In genomic region chr12:101854747-101855146, GRCh38 we compare ENCODE assay signal across 1 cellular context.
A peak's percentile ranks its signal among the peaks of the same experiment; 100 is the strongest.
TF ChIP-seq lines count a peak whose summit lies in the region.

No MANE protein-coding gene starts in this region.

TF ChIP-seq in GM12878, 131 proteins besides CTCF, POLR2A, EP300 and RAD21 (continued from another document and continues in another):
- TF ChIP-seq PRDM15 (CRISPR knock-in tag; IDR thresholded peaks at IDR 0.05), result no peak
- no peak for TF ChIP-seq BRCA1 (IDR thresholded peaks at IDR 0.05; ENCODE audit: low read depth, low read length)
- peak; percentile 73 for TF ChIP-seq IKZF1 (conservative IDR thresholded peaks at IDR 0.05)
- no peak for TF ChIP-seq RBBP5 (conservative IDR thresholded peaks at IDR 0.05)
- no peak for TF ChIP-seq HSF1 (IDR thresholded peaks at IDR 0.05; ENCODE audit: low read depth, low read length)
- no peak for TF ChIP-seq KDM1A (IDR thresholded peaks at IDR 0.05; ENCODE audit: borderline replicate concordance)
- TF ChIP-seq SREBF2 (IDR thresholded peaks at IDR 0.05; ENCODE audit: low read length), result no peak
- TF ChIP-seq USF2 (IDR thresholded peaks at IDR 0.05; ENCODE audit: borderline replicate concordance, low read depth, low read length), result no peak; the same call in 1 of the 2 replicates
- no peak for TF ChIP-seq RAD51 (IDR thresholded peaks at IDR 0.05)
- TF ChIP-seq CBX3 (IDR thresholded peaks at IDR 0.05; ENCODE audit: borderline replicate concordance, low read depth), result no peak
- TF ChIP-seq IRF3 (IDR thresholded peaks at IDR 0.05), result no peak
- no peak for TF ChIP-seq PAX8 (IDR thresholded peaks at IDR 0.05)
- TF ChIP-seq CBX5 (IDR thresholded peaks at IDR 0.05; ENCODE audit: low read depth), result no peak
- peak; percentile 91 for TF ChIP-seq RUNX3 (IDR thresholded peaks at IDR 0.05; ENCODE audit: low read length)
- no peak for TF ChIP-seq ZBTB4 (CRISPR knock-in tag; IDR thresholded peaks at IDR 0.05)
- TF ChIP-seq NRF1 (conservative IDR thresholded peaks at IDR 0.05; ENCODE audit: low read depth, low read length), result no peak
- no peak for TF ChIP-seq NR2C2 (IDR thresholded peaks at IDR 0.05; ENCODE audit: borderline replicate concordance, control insufficient read depth, insufficient read length, low read depth)
- no peak for TF ChIP-seq WRNIP1 (IDR thresholded peaks at IDR 0.05; ENCODE audit: borderline replicate concordance, low read depth, low read length)
- TF ChIP-seq IRF4 (IDR thresholded peaks at IDR 0.05; ENCODE audit: low read depth, low read length), result peak; percentile 72
- no peak for TF ChIP-seq ELK1 (IDR thresholded peaks at IDR 0.05; ENCODE audit: low read depth, low read length)
- peak; percentile 89 for TF ChIP-seq MTA2 (IDR thresholded peaks at IDR 0.05; ENCODE audit: low read depth)
- TF ChIP-seq SRF (IDR thresholded peaks at IDR 0.05; ENCODE audit: low read depth in 2 of 2, low read length in 2 of 2), result peak in 1 of 2 experiments; percentile 65; a peak in 1 of 4 replicates
- TF ChIP-seq TARDBP (IDR thresholded peaks at IDR 0.05; ENCODE audit: borderline replicate concordance), result no peak
- TF ChIP-seq PML (IDR thresholded peaks at IDR 0.05; ENCODE audit: low read length), result no peak; the same call in 1 of the 2 replicates
- TF ChIP-seq STAT3 (IDR thresholded peaks at IDR 0.05; ENCODE audit: low read depth, low read length), result no peak
- no peak for TF ChIP-seq REST (IDR thresholded peaks at IDR 0.05; ENCODE audit: low read depth, low read length)
- no peak for TF ChIP-seq IRF5 (IDR thresholded peaks at IDR 0.05; ENCODE audit: borderline replicate concordance)
- TF ChIP-seq CBFB (IDR thresholded peaks at IDR 0.05; ENCODE audit: low read depth), result peak; percentile 77
- TF ChIP-seq IKZF2 (IDR thresholded peaks at IDR 0.05), result peak; percentile 68 to 72; a peak in 3 of 4 replicates
- peak; percentile 46; the same call in 1 of the 2 replicates for TF ChIP-seq NBN (IDR thresholded peaks at IDR 0.05)
- TF ChIP-seq MEF2B (IDR thresholded peaks at IDR 0.05; ENCODE audit: partially characterized antibody, poor library complexity, severe bottlenecking), result peak; percentile 64
- no peak for TF ChIP-seq TCF7 (IDR thresholded peaks at IDR 0.05; ENCODE audit: borderline replicate concordance)
- peak; percentile 48; the same call in 1 of the 2 replicates for TF ChIP-seq TBL1XR1 (IDR thresholded peaks at IDR 0.05; ENCODE audit: low read depth, low read length)
- no peak for TF ChIP-seq SP1 (IDR thresholded peaks at IDR 0.05; ENCODE audit: low read depth, low read length)
- TF ChIP-seq RELA (IDR thresholded peaks at IDR 0.05; ENCODE audit: borderline replicate concordance, partially characterized antibody), result no peak
- TF ChIP-seq BCL11A (IDR thresholded peaks at IDR 0.05; ENCODE audit: low read depth, low read length), result peak; percentile 95
- peak in 1 of 2 experiments; percentile 58; a peak in 3 of 4 replicates for TF ChIP-seq BHLHE40 (IDR thresholded peaks at IDR 0.05; ENCODE audit: borderline replicate concordance in 1 of 2, low read depth in 2 of 2, low read length in 1 of 2)
- TF ChIP-seq BMI1 (IDR thresholded peaks at IDR 0.05; ENCODE audit: borderline replicate concordance), result 0 out of 2 replicates have a peak, but pooled peaks have one; percentile 25
- TF ChIP-seq FOS (IDR thresholded peaks at IDR 0.05; ENCODE audit: borderline replicate concordance, extremely low read depth, insufficient read length), result no peak
- no peak for TF ChIP-seq ZNF592 (IDR thresholded peaks at IDR 0.05)
- TF ChIP-seq SPI1 (IDR thresholded peaks at IDR 0.05; ENCODE audit: borderline replicate concordance, insufficient read depth, low read depth, low read length), result peak; percentile 97
